Comparison of ENCODE assay signal across 9 cellular contexts in genomic region chr4:17713779-17714178, GRCh38.
"Had no signal": no experiment of that assay in that cellular context is flagged by ENCODE, and none has a peak within 500 bp of the region (broad histone marks: within the 10 kb centered on the region; RNA-seq: fewer than 3 reads in every experiment).

No MANE protein-coding gene starts in this region.

- H3K27ac ChIP-seq: GM23248, HL-60 had no signal

- H3K36me3 ChIP-seq: HAP-1 had no signal

- H3K4me3 ChIP-seq: GM23248, HAP-1 had no signal

- H3K4me1 ChIP-seq: HAP-1 had no signal

- H3K9ac ChIP-seq: GM23248 had no signal

- H2AFZ ChIP-seq: GM23248 had no signal

- H3K27ac Mint-ChIP-seq: HFFc6 had no signal

- DNase-seq: GM23248, GOT3, H7, HFFc6, IMR-90, KBM-7 had no signal

- ATAC-seq: HCT116 had no signal

- H3K9me3 ChIP-seq: HAP-1 had no signal

- H3K9me3 Mint-ChIP-seq: HFFc6 had no signal

- H3K4me3 Mint-ChIP-seq: HFFc6 had no signal
